Comparison of ENCODE assay signal across 14 cellular contexts in the genomic region with DNA sequence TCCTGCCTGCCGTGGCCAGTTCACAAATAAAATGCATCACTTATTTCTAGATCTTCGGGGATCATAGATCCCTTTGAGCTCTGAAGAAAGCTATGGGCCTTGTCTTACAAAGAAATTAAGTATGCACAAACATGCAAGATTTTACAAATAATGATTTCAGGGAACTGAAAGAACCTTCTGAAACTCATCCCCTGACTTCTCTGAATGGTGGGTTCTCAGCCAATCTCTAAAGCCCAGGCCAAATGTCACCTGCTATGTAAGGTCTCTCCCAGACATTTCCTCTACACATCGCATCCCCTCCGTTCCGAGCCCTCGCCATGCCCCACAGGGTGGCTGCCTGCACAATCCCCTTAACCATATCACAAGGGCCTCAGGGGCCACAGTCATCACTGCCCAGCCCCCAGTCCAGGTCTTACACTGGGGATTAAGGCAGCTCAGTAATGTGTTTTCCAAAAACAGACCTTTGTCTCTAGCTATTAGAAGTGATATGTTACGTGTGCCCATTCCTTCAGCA. TPM values are rescaled to one million over a fixed set of nuclear protein-coding genes. Genes with fewer than 3 reads are reported as not detected.
DNase-seq lines count a peak whose midpoint lies in the region; ATAC-seq and TF ChIP-seq lines count a peak whose summit lies in the region.
"Had no signal": no experiment of that assay in that cellular context is flagged by ENCODE, and none has a peak within 500 bp of the region (broad histone marks: within the 10 kb centered on the region; RNA-seq: fewer than 3 reads in every experiment).

No MANE protein-coding gene starts in this region.

- H3K27ac ChIP-seq in CD4-positive, CD25-positive, alpha-beta regulatory T cell (ENCODE audit: insufficient read depth, low read length, poor library complexity, severe bottlenecking) = no peak overlapping the region
- H3K27ac ChIP-seq in CD4-positive, alpha-beta memory T cell (ENCODE audit: low read depth, low read length) = no peak overlapping the region
- H3K27ac ChIP-seq in colonic mucosa = no peak overlapping the region
- H3K27ac ChIP-seq: A549 had no signal

- H3K9me3 Mint-ChIP-seq in CD4-positive, CD25-positive, alpha-beta regulatory T cell = no peaks in the 10 kb centered on the region
- H3K9me3 Mint-ChIP-seq in CD4-positive, alpha-beta memory T cell = no peaks in the 10 kb centered on the region
- H3K9me3 Mint-ChIP-seq in nephron progenitor cell = no peaks in the 10 kb centered on the region
- H3K9me3 Mint-ChIP-seq: CD14-positive monocyte had no signal

- no peak overlapping the region for H3K4me3 Mint-ChIP-seq in CD4-positive, CD25-positive, alpha-beta regulatory T cell
- no peak overlapping the region for H3K4me3 Mint-ChIP-seq in CD4-positive, alpha-beta memory T cell
- no peak overlapping the region for H3K4me3 Mint-ChIP-seq in T-helper 17 cell
- no peak overlapping the region for H3K4me3 Mint-ChIP-seq in nephron progenitor cell
- H3K4me3 Mint-ChIP-seq: CD14-positive monocyte had no signal

- H3K27me3 Mint-ChIP-seq in CD4-positive, CD25-positive, alpha-beta regulatory T cell = no peaks in the 10 kb centered on the region
- no peaks in the 10 kb centered on the region for H3K27me3 Mint-ChIP-seq in CD4-positive, alpha-beta memory T cell
- H3K27me3 Mint-ChIP-seq in T-helper 17 cell (no peaks in the 10 kb centered on the region), nephron progenitor cell (ENCODE audit: low read depth, poor library complexity) (peaks cover 2% of the 10 kb centered on the region)

- no peaks in the 10 kb centered on the region for H3K27me3 ChIP-seq in CD4-positive, CD25-positive, alpha-beta regulatory T cell (ENCODE audit: control insufficient read depth, insufficient read depth, low read length)
- no peaks in the 10 kb centered on the region for H3K27me3 ChIP-seq in CD4-positive, alpha-beta memory T cell (ENCODE audit: insufficient read depth, low read length)
- no peaks in the 10 kb centered on the region for H3K27me3 ChIP-seq in colonic mucosa

- H3K4me1 Mint-ChIP-seq in CD4-positive, CD25-positive, alpha-beta regulatory T cell = peaks cover 0 to 7% (median 0%) of the 10 kb centered on the region in 4 donors
- no peaks in the 10 kb centered on the region for H3K4me1 Mint-ChIP-seq in CD4-positive, alpha-beta memory T cell
- H3K4me1 Mint-ChIP-seq in T-helper 17 cell (no peaks in the 10 kb centered on the region), nephron progenitor cell (peaks cover 10% of the 10 kb centered on the region)
- H3K4me1 Mint-ChIP-seq: CD14-positive monocyte had no signal

- no peak for TF ChIP-seq CTCF in nephron progenitor cell (IDR thresholded peaks at IDR 0.05)
- no peak for TF ChIP-seq CTCF in colonic mucosa (IDR thresholded peaks at IDR 0.05)

- POLR2A ChIA-PET in CD4-positive, alpha-beta memory T cell (lab: Charles Lee; ENCODE audit: partially characterized antibody) = no interaction called here

- H3K9me3 ChIP-seq in CD4-positive, CD25-positive, alpha-beta regulatory T cell (ENCODE audit: control insufficient read depth in 2 of 2, low read length in 2 of 2) = no peaks in the 10 kb centered on the region
- H3K9me3 ChIP-seq in CD4-positive, alpha-beta memory T cell (ENCODE audit: control insufficient read depth in 1 of 2, low read length in 2 of 2) = no peaks in the 10 kb centered on the region
- H3K9me3 ChIP-seq in T-helper 17 cell (ENCODE audit: control insufficient read depth, low read length, poor library complexity, severe bottlenecking) (no peaks in the 10 kb centered on the region), colonic mucosa (no peaks in the 10 kb centered on the region)
- H3K9me3 ChIP-seq: A549, HAP-1 had no signal

- H3K4me1 ChIP-seq in CD4-positive, CD25-positive, alpha-beta regulatory T cell (ENCODE audit: control insufficient read depth, insufficient read depth, low read length, poor library complexity, severe bottlenecking) = no peaks in the 10 kb centered on the region
- no peaks in the 10 kb centered on the region for H3K4me1 ChIP-seq in CD4-positive, alpha-beta memory T cell (ENCODE audit: insufficient read depth, low read length)
- H3K4me1 ChIP-seq in colonic mucosa = no peaks in the 10 kb centered on the region
- H3K4me1 ChIP-seq: A549, HAP-1 had no signal

- no peak overlapping the region for H3K4me3 ChIP-seq in CD4-positive, CD25-positive, alpha-beta regulatory T cell (ENCODE audit: low read depth, low read length)
- H3K4me3 ChIP-seq in CD4-positive, alpha-beta memory T cell (ENCODE audit: low read length in 2 of 2) = no peak overlapping the region
- no peak overlapping the region for H3K4me3 ChIP-seq in colonic mucosa
- H3K4me3 ChIP-seq: A549, HAP-1 had no signal

- intact Hi-C loops in CD4-positive, alpha-beta memory T cell (cut with micrococcal nuclease) = no loop called here
- intact Hi-C loops in colonic mucosa (cut with DNase I) = no loop called here

- H3K36me3 Mint-ChIP-seq in CD4-positive, CD25-positive, alpha-beta regulatory T cell = peaks cover 48% of the 10 kb centered on the region
- H3K36me3 Mint-ChIP-seq in CD4-positive, alpha-beta memory T cell = peaks cover 34% of the 10 kb centered on the region in 2 donors
- H3K36me3 Mint-ChIP-seq in T-helper 17 cell (ENCODE audit: low read depth) (peaks cover 2% of the 10 kb centered on the region), nephron progenitor cell (ENCODE audit: low read depth) (peaks cover 54% of the 10 kb centered on the region)

- no peak overlapping the region for H3K9ac ChIP-seq in colonic mucosa (ENCODE audit: low read depth in 2 of 2, low read length in 2 of 2)

- peak overlapping the region; percentile 3 to 73 (median 32) for H3K27ac Mint-ChIP-seq in CD4-positive, CD25-positive, alpha-beta regulatory T cell
- H3K27ac Mint-ChIP-seq in CD4-positive, alpha-beta memory T cell = peak overlapping the region in 4 of 7 donors; percentile 8 to 72 (median 39)
- H3K27ac Mint-ChIP-seq in T-helper 17 cell (peak overlapping the region; percentile 24), nephron progenitor cell (peak overlapping the region; percentile 62)
- H3K27ac Mint-ChIP-seq: CD14-positive monocyte had no signal

- CTCF ChIA-PET in CD4-positive, alpha-beta memory T cell (lab: Charles Lee; ENCODE audit: partially characterized antibody) = interaction anchor here (1.5 kb wide), 1 partner anchor 9 kb away, joined by 4 read pairs; no protein-coding TSS in a partner anchor

- peaks cover 47% of the 10 kb centered on the region for H3K36me3 ChIP-seq in CD4-positive, CD25-positive, alpha-beta regulatory T cell (ENCODE audit: control insufficient read depth, insufficient read depth, low read length)
- H3K36me3 ChIP-seq in CD4-positive, alpha-beta memory T cell (ENCODE audit: insufficient read depth, low read length) = peaks cover 18% of the 10 kb centered on the region
- peaks cover 16% of the 10 kb centered on the region for H3K36me3 ChIP-seq in colonic mucosa
- H3K36me3 ChIP-seq: HAP-1 had no signal

- ATAC-seq in CD4-positive, CD25-positive, alpha-beta regulatory T cell (ENCODE audit: low read depth in 2 of 2) = no peak
- no peak for ATAC-seq in T-helper 17 cell
- ATAC-seq in HG03439 (IDR thresholded peaks at IDR 0.05; ENCODE audit: unreplicated experiment) = no peak
- ATAC-seq: A549, HepG2 had no signal

- DNase-seq in CD4-positive, CD25-positive, alpha-beta regulatory T cell = no peak
- no peak for DNase-seq in CD4-positive, alpha-beta memory T cell
- DNase-seq in T-helper 17 cell (no peak), nephron progenitor cell (no peak), NCI-H226 (no peak), colonic mucosa (no peak)
- DNase-seq: DMS53 had no signal

RNA-seq across cellular contexts. Expression of a gene that starts 16.1 kb away (rescaled TPM):
- not detected for total RNA-seq in CD4-positive, CD25-positive, alpha-beta regulatory T cell
- polyA plus RNA-seq in CD4-positive, CD25-positive, alpha-beta regulatory T cell = not detected
- not detected for total RNA-seq in CD4-positive, alpha-beta memory T cell
- polyA plus RNA-seq in CD4-positive, alpha-beta memory T cell = not detected
- total RNA-seq in T-helper 17 cell (not detected), colonic mucosa (not detected)
- total RNA-seq: H1, HepG2 had no signal
- polyA plus RNA-seq: A549, BJ, CD14-positive monocyte, H1, HepG2 had no signal
